28 cellular contexts compared by ENCODE assay signal in genomic region chr15:26295331-26295730, GRCh38.
A peak's percentile ranks its signal among the peaks of the same experiment; 100 is the strongest.
DNase-seq lines count a peak whose midpoint lies in the region; ATAC-seq lines count a peak whose summit lies in the region.
"Had no signal": no experiment of that assay in that cellular context is flagged by ENCODE, and none has a peak within 500 bp of the region (broad histone marks: within the 10 kb centered on the region; RNA-seq: fewer than 3 reads in every experiment).

No MANE protein-coding gene starts in this region.

- no peak for ATAC-seq in activated naive CD8-positive, alpha-beta T cell treated with anti-CD3 and anti-CD28 coated beads, Interleukin-2, amount 50 U/mL, for 24 hours
- no peak for ATAC-seq in HG02610 (IDR thresholded peaks at IDR 0.05; ENCODE audit: unreplicated experiment)
- ATAC-seq: activated CD8-positive, alpha-beta T cell treated with anti-CD3 and anti-CD28 coated beads, Interleukin-2, amount 10 ng/mL, durations not matched to agents 7 days and 5 days; foreskin keratinocyte; K562; natural killer cell treated with Interleukin-12 subunit alpha and Interleukin-12 subunit beta and Interleukin-15 and Interleukin-18, amount 100 ng/mL, for 72 hours; stimulated activated memory B cell treated with anti-CD40 and anti-IgM and Interleukin-4, amounts not matched to agents 10 μg/mL and 1 μg/mL and 100 μg/mL, for 72 hours had no signal

- no peaks in the 10 kb centered on the region for H3K4me1 Mint-ChIP-seq in activated naive CD8-positive, alpha-beta T cell treated with anti-CD3 and anti-CD28 coated beads, Interleukin-2, amount 50 U/mL, for 24 hours
- H3K4me1 Mint-ChIP-seq: activated naive CD4-positive, alpha-beta T cell treated with anti-CD3 and anti-CD28 coated beads, Interleukin-2, amount 50 U/mL, for 24 hours; stimulated activated memory B cell treated with anti-CD40 and anti-IgM and Interleukin-4, amounts not matched to agents 10 μg/mL and 1 μg/mL and 100 μg/mL, for 72 hours had no signal

- peaks cover 1% of the 10 kb centered on the region for H3K27me3 Mint-ChIP-seq in activated naive CD8-positive, alpha-beta T cell treated with anti-CD3 and anti-CD28 coated beads, Interleukin-2, amount 50 U/mL, for 24 hours
- H3K27me3 Mint-ChIP-seq: activated naive CD4-positive, alpha-beta T cell treated with anti-CD3 and anti-CD28 coated beads, Interleukin-2, amount 50 U/mL, for 24 hours; natural killer cell treated with Interleukin-12 subunit alpha and Interleukin-12 subunit beta and Interleukin-15 and Interleukin-18, amount 100 ng/mL, for 72 hours; stimulated activated memory B cell treated with anti-CD40 and anti-IgM and Interleukin-4, amounts not matched to agents 10 μg/mL and 1 μg/mL and 100 μg/mL, for 72 hours had no signal

- no peak overlapping the region for H3K4me3 Mint-ChIP-seq in activated naive CD8-positive, alpha-beta T cell treated with anti-CD3 and anti-CD28 coated beads, Interleukin-2, amount 50 U/mL, for 24 hours
- H3K4me3 Mint-ChIP-seq: activated CD8-positive, alpha-beta T cell treated with anti-CD3 and anti-CD28 coated beads, Interleukin-2, amount 10 ng/mL, durations not matched to agents 7 days and 5 days; activated naive CD4-positive, alpha-beta T cell treated with anti-CD3 and anti-CD28 coated beads, Interleukin-2, amount 50 U/mL, for 24 hours; natural killer cell treated with Interleukin-12 subunit alpha and Interleukin-12 subunit beta and Interleukin-15 and Interleukin-18, amount 100 ng/mL, for 72 hours; stimulated activated memory B cell treated with anti-CD40 and anti-IgM and Interleukin-4, amounts not matched to agents 10 μg/mL and 1 μg/mL and 100 μg/mL, for 72 hours had no signal

- no peak overlapping the region for H3K27ac Mint-ChIP-seq in activated naive CD8-positive, alpha-beta T cell treated with anti-CD3 and anti-CD28 coated beads, Interleukin-2, amount 50 U/mL, for 24 hours
- H3K27ac Mint-ChIP-seq: activated CD8-positive, alpha-beta T cell treated with anti-CD3 and anti-CD28 coated beads, Interleukin-2, amount 10 ng/mL, durations not matched to agents 7 days and 5 days; activated naive CD4-positive, alpha-beta T cell treated with anti-CD3 and anti-CD28 coated beads, Interleukin-2, amount 50 U/mL, for 24 hours; activated T-helper 2 cell treated with anti-CD3 and anti-CD28 coated beads, Interferon-gamma antibody, Interleukin-2, Interleukin-4, amounts not matched to agents 10 μg/mL and 5 μg/mL and 100 μg/mL, durations not matched to agents 14 hours and 24 hours and 36 hours; natural killer cell treated with Interleukin-12 subunit alpha and Interleukin-12 subunit beta and Interleukin-15 and Interleukin-18, amount 100 ng/mL, for 72 hours; stimulated activated memory B cell treated with anti-CD40 and anti-IgM and Interleukin-4, amounts not matched to agents 10 μg/mL and 1 μg/mL and 100 μg/mL, for 72 hours had no signal

- DNase-seq in DMS 273 treated with DMSO at 0.1 percent for 48 hours (lab: John Stamatoyannopoulos, UW) (peak; percentile 43), NCI-H1092 (lab: John Stamatoyannopoulos, UW) (peak; percentile 84), NCI-H524 treated with DMSO at 0.1 percent for 48 hours (lab: John Stamatoyannopoulos, UW) (peak; percentile 56), left kidney (ENCODE audit: low read depth, low spot score) (peak; percentile 72), NCI-H345 (lab: John Stamatoyannopoulos, UW) (no peak)
- no peak for DNase-seq in activated naive CD8-positive, alpha-beta T cell treated with anti-CD3 and anti-CD28 coated beads, Interleukin-2, amount 50 U/mL, for 24 hours
- DNase-seq: activated CD4-positive, alpha-beta T cell treated with anti-CD3 and anti-CD28 coated beads for 4 hours; activated CD8-positive, alpha-beta T cell treated with anti-CD3 and anti-CD28 coated beads, Interleukin-2, amount 10 ng/mL, durations not matched to agents 7 days and 5 days; C1 segment of cervical spinal cord; Caco-2; DND-41; esophagus squamous epithelium; foreskin keratinocyte; GM23248; heart right ventricle; kidney glomerular epithelial cell; NCI-H1048; NCI-H82; stimulated activated CD4-positive, alpha-beta T cell treated with anti-CD3 and anti-CD28 coated beads, Interleukin-15, amount 100 ng/mL, for 24 hours; substantia nigra; T-helper 9 cell; upper lobe of left lung had no signal

- H3K9me3 Mint-ChIP-seq in activated naive CD8-positive, alpha-beta T cell treated with anti-CD3 and anti-CD28 coated beads, Interleukin-2, amount 50 U/mL, for 24 hours, result peaks cover 12% of the 10 kb centered on the region
- H3K9me3 Mint-ChIP-seq: activated naive CD4-positive, alpha-beta T cell treated with anti-CD3 and anti-CD28 coated beads, Interleukin-2, amount 50 U/mL, for 24 hours had no signal

- H3K36me3 Mint-ChIP-seq in activated naive CD8-positive, alpha-beta T cell treated with anti-CD3 and anti-CD28 coated beads, Interleukin-2, amount 50 U/mL, for 24 hours (ENCODE audit: low read depth), result no peaks in the 10 kb centered on the region
- H3K36me3 Mint-ChIP-seq: activated naive CD4-positive, alpha-beta T cell treated with anti-CD3 and anti-CD28 coated beads, Interleukin-2, amount 50 U/mL, for 24 hours; natural killer cell treated with Interleukin-12 subunit alpha and Interleukin-12 subunit beta and Interleukin-15 and Interleukin-18, amount 100 ng/mL, for 72 hours; stimulated activated memory B cell treated with anti-CD40 and anti-IgM and Interleukin-4, amounts not matched to agents 10 μg/mL and 1 μg/mL and 100 μg/mL, for 72 hours had no signal

Comparison
In these comparisons a context has a peak if more than half of its experiments do, and no peak if none do; other contexts are left out.
1. DNase-seq: peak in DMS 273 treated with DMSO at 0.1 percent for 48 hours (single experiment), NCI-H1092 (single experiment), NCI-H524 treated with DMSO at 0.1 percent for 48 hours (single experiment) and left kidney (single experiment); none in NCI-H345 (single experiment) and activated naive CD8-positive, alpha-beta T cell treated with anti-CD3 and anti-CD28 coated beads, Interleukin-2, amount 50 U/mL, for 24 hours (single experiment).